Comparison of ENCODE assay signal across 9 cellular contexts in genomic region chr16:11792404-11793260, GRCh38. TPM values are rescaled to one million over a fixed set of nuclear protein-coding genes. Genes with fewer than 3 reads are reported as not detected.
A peak's percentile ranks its signal among the peaks of the same experiment; 100 is the strongest.
DNase-seq lines count a peak whose midpoint lies in the region; ATAC-seq and TF ChIP-seq lines count a peak whose summit lies in the region.
"Had no signal": no experiment of that assay in that cellular context is flagged by ENCODE, and none has a peak within 500 bp of the region (broad histone marks: within the 10 kb centered on the region; RNA-seq: fewer than 3 reads in every experiment).

No MANE protein-coding gene starts in this region.

- DNase-seq in DMS79 (lab: John Stamatoyannopoulos, UW) (peak; percentile 97), NCI-H2107 treated with DMSO at 0.1 percent for 48 hours (lab: John Stamatoyannopoulos, UW; ENCODE audit: unreplicated experiment) (peak; percentile 94), body of pancreas (peak; percentile 67 to 88 (median 80)), osteocyte (ENCODE audit: extremely low spot score, unreplicated experiment) (no peak), cerebellar cortex (ENCODE audit: low spot score) (no peak), SIG-M5 (lab: John Stamatoyannopoulos, UW) (no peak)
- DNase-seq: activated CD4-positive, alpha-beta T cell treated with anti-CD3 and anti-CD28 coated beads for 1 hour had no signal

- peak overlapping the region; percentile 40 to 99 (median 71) for H3K27ac ChIP-seq in body of pancreas

- no peaks in the 10 kb centered on the region for H3K36me3 ChIP-seq in body of pancreas (replicated peaks in 1 of 2; ENCODE audit: insufficient read depth in 1 of 2, low read depth in 2 of 2)

- H3K4me1 Mint-ChIP-seq in osteocyte (ENCODE audit: unreplicated experiment), result peaks cover 58% of the 10 kb centered on the region

- H3K4me3 ChIP-seq in body of pancreas, result no peak overlapping the region

- H3K27me3 Mint-ChIP-seq in osteocyte (ENCODE audit: unreplicated experiment), result no peaks in the 10 kb centered on the region

- no peak for TF ChIP-seq POLR2A in body of pancreas (IDR thresholded peaks at IDR 0.05)

- H3K27me3 ChIP-seq in body of pancreas, result no peaks in the 10 kb centered on the region

- intact Hi-C loops in body of pancreas (cut with DNase I), result no loop called here

- H3K36me3 Mint-ChIP-seq in osteocyte (ENCODE audit: unreplicated experiment), result peaks cover 10% of the 10 kb centered on the region

- no peaks in the 10 kb centered on the region for H3K9me3 ChIP-seq in body of pancreas

- peaks cover 47% of the 10 kb centered on the region for H3K4me1 ChIP-seq in body of pancreas

- ATAC-seq in body of pancreas (peak; percentile 15), HG02885 (IDR thresholded peaks at IDR 0.05; ENCODE audit: poor library complexity, unreplicated experiment) (no peak), HG03571 (IDR thresholded peaks at IDR 0.05; ENCODE audit: unreplicated experiment) (no peak)

- 11 to 22% methylated on average over 7 of the region's 7 CpGs for WGBS in body of pancreas, 2 donors

- TF ChIP-seq CTCF in body of pancreas (IDR thresholded peaks at IDR 0.05) (no peak), osteocyte (IDR thresholded peaks at IDR 0.05) (no peak)

- H3K4me3 Mint-ChIP-seq in osteocyte (ENCODE audit: unreplicated experiment), result no peak overlapping the region

- H3K9me3 Mint-ChIP-seq in osteocyte (ENCODE audit: unreplicated experiment), result no peaks in the 10 kb centered on the region

- peak overlapping the region; percentile 10 for H3K27ac Mint-ChIP-seq in osteocyte (ENCODE audit: unreplicated experiment)

RNA-seq across cellular contexts. Expression of gene ZC3H7A, which starts 4.4 kb away (rescaled TPM):
- total RNA-seq in body of pancreas (10 to 100 TPM; 26.4 to 49.5 TPM), osteocyte (69.6 and 79.6 TPM in 2 replicates)

RNA-seq across cellular contexts. Expression of gene TXNDC11, which starts 50.0 kb away (rescaled TPM):
- total RNA-seq in body of pancreas (10 to 100 TPM; 38.4 to 90.3 TPM), osteocyte (31.9 and 32.3 TPM in 2 replicates)

RNA-seq across cellular contexts. Expression of gene RSL1D1, which starts 58.7 kb away (rescaled TPM):
- total RNA-seq in body of pancreas, result 100 to 1,000 TPM; 199 to 246 TPM
- total RNA-seq in osteocyte, result 122 and 128 TPM in 2 replicates

Comparison
In these comparisons a context has a peak if more than half of its experiments do, and no peak if none do; other contexts are left out.
1. DNase-seq: peak in DMS79 (single experiment), NCI-H2107 treated with DMSO at 0.1 percent for 48 hours (single experiment) and body of pancreas (4 of 4); none in osteocyte (single experiment), cerebellar cortex (single experiment) and SIG-M5 (single experiment).